Comparison of ENCODE assay signal across 26 cellular contexts in genomic region chr17:73910216-73910615, GRCh38.
"Had no signal": no experiment of that assay in that cellular context is flagged by ENCODE, and none has a peak within 500 bp of the region (broad histone marks: within the 10 kb centered on the region; RNA-seq: fewer than 3 reads in every experiment).

No MANE protein-coding gene starts in this region.

- H3K36me3 Mint-ChIP-seq: activated naive CD4-positive, alpha-beta T cell treated with anti-CD3 and anti-CD28 coated beads, Interleukin-2, amount 10 ng/mL, durations not matched to agents 7 days and 5 days had no signal

- H3K9me3 ChIP-seq: colonic mucosa, neutrophil, ovary, prostate gland, testis had no signal

- H3K4me3 ChIP-seq: colonic mucosa, ovary, prostate gland, stomach, testis, transverse colon had no signal

- H3K4me1 Mint-ChIP-seq: activated naive CD4-positive, alpha-beta T cell treated with anti-CD3 and anti-CD28 coated beads, Interleukin-2, amount 10 ng/mL, durations not matched to agents 7 days and 5 days; central memory CD8-positive, alpha-beta T cell; nephron progenitor cell; stimulated activated naive B cell treated with anti-CD40 and anti-IgM and Interleukin-4, amounts not matched to agents 10 μg/mL and 1 μg/mL and 100 μg/mL, for 72 hours had no signal

- DNase-seq: activated CD4-positive, alpha-beta T cell treated with anti-CD3 and anti-CD28 coated beads for 48 hours; activated CD4-positive, alpha-beta T cell treated with anti-CD3 and anti-CD28 coated beads, Interleukin-2, amount 50 U/mL, for 48 hours; activated CD8-positive, alpha-beta memory T cell treated with anti-CD3 and anti-CD28 coated beads, Interleukin-2, amount 50 U/mL, for 48 hours; activated gamma-delta T cell; activated naive CD4-positive, alpha-beta T cell treated with anti-CD3 and anti-CD28 coated beads, Interleukin-2, amount 10 ng/mL, durations not matched to agents 7 days and 5 days; activated T-cell treated with anti-CD3 and anti-CD28 coated beads, Interleukin-2, amount 50 U/mL, for 24 hours; amniotic stem cell; colonic mucosa; effector memory CD8-positive, alpha-beta T cell; foreskin keratinocyte; left cardiac atrium; left ventricle myocardium superior; naive B cell; nephron progenitor cell; ovary; stimulated activated CD4-positive, alpha-beta T cell treated with anti-CD3 and anti-CD28 coated beads, Interleukin-15, amount 100 ng/mL, for 24 hours; stimulated activated CD4-positive, alpha-beta T cell treated with anti-CD3 and anti-CD28 coated beads, Interleukin-2, amount 100 ng/mL, for 24 hours; stimulated activated naive B cell treated with anti-CD40 and anti-IgM and Interleukin-4, amounts not matched to agents 10 μg/mL and 1 μg/mL and 100 μg/mL, for 72 hours; stomach; testis; transverse colon had no signal

- H3K36me3 ChIP-seq: colonic mucosa, neutrophil, ovary, prostate gland, stomach, transverse colon had no signal

- H3K4me1 ChIP-seq: colonic mucosa, foreskin keratinocyte, prostate gland, stomach, testis, transverse colon had no signal

- H3K4me3 Mint-ChIP-seq: activated naive CD4-positive, alpha-beta T cell treated with anti-CD3 and anti-CD28 coated beads, Interleukin-2, amount 10 ng/mL, durations not matched to agents 7 days and 5 days; activated T-cell treated with anti-CD3 and anti-CD28 coated beads, Interleukin-2, amount 50 U/mL, for 24 hours; central memory CD8-positive, alpha-beta T cell; effector memory CD8-positive, alpha-beta T cell; nephron progenitor cell; stimulated activated naive B cell treated with anti-CD40 and anti-IgM and Interleukin-4, amounts not matched to agents 10 μg/mL and 1 μg/mL and 100 μg/mL, for 72 hours had no signal

- ATAC-seq: effector memory CD8-positive, alpha-beta T cell; esophagus mucosa; foreskin keratinocyte; left cardiac atrium; left ventricle myocardium superior; stimulated activated naive B cell treated with anti-CD40 and anti-IgM and Interleukin-4, amounts not matched to agents 10 μg/mL and 1 μg/mL and 100 μg/mL, for 72 hours had no signal

- H3K27ac ChIP-seq: colonic mucosa, foreskin keratinocyte, neutrophil, ovary, prostate gland, stomach, testis, transverse colon, VCaP had no signal

- H3K27me3 ChIP-seq: foreskin keratinocyte, ovary, testis had no signal

- H3K9me3 Mint-ChIP-seq: effector memory CD8-positive, alpha-beta T cell had no signal

- H3K27ac Mint-ChIP-seq: activated naive CD4-positive, alpha-beta T cell treated with anti-CD3 and anti-CD28 coated beads, Interleukin-2, amount 10 ng/mL, durations not matched to agents 7 days and 5 days; activated T-cell treated with anti-CD3 and anti-CD28 coated beads, Interleukin-2, amount 50 U/mL, for 24 hours; effector memory CD8-positive, alpha-beta T cell; naive B cell; nephron progenitor cell; stimulated activated naive B cell treated with anti-CD40 and anti-IgM and Interleukin-4, amounts not matched to agents 10 μg/mL and 1 μg/mL and 100 μg/mL, for 72 hours had no signal
